ENCODE assay signal across 13 cellular contexts in genomic region chr1:228150021-228150457, GRCh38. TPM values are rescaled to one million over a fixed set of nuclear protein-coding genes. Genes with fewer than 3 reads are reported as not detected.
DNase-seq lines count a peak whose midpoint lies in the region; ATAC-seq, FAIRE-seq and TF ChIP-seq lines count a peak whose summit lies in the region.
"Had no signal": no experiment of that assay in that cellular context is flagged by ENCODE, and none has a peak within 500 bp of the region (broad histone marks: within the 10 kb centered on the region; RNA-seq: fewer than 3 reads in every experiment).

No MANE protein-coding gene starts in this region.

- H3K4me1 ChIP-seq in GM23248 (ENCODE audit: insufficient read depth) (peaks cover 23% of the 10 kb centered on the region), GM12878 (ENCODE audit: control insufficient read depth, insufficient read depth, low read length) (no peaks in the 10 kb centered on the region), kidney (ENCODE audit: control insufficient read depth in 1 of 2, insufficient read depth in 1 of 2, low read depth in 1 of 2, low read length in 2 of 2) (peaks cover 6 to 25% of the 10 kb centered on the region in 2 donors), gastrocnemius medialis (peaks cover 0 to 4% of the 10 kb centered on the region in 2 donors)
- H3K4me1 ChIP-seq: HAP-1 had no signal

- in situ Hi-C loops in GM23248 (cut with MboI) (no loop called here), GM12878 (cut with MboI) (no loop called here), gastrocnemius medialis (cut with MboI; ENCODE audit: low sequenced_read_pairs in 4 of 4) (no loop called here)

- TF ChIP-seq EP300 in GM12878 (IDR thresholded peaks at IDR 0.05; ENCODE audit: borderline replicate concordance in 1 of 2, control insufficient read depth in 1 of 2, low read depth in 2 of 2, low read length in 2 of 2) = no peak

- H2AFZ ChIP-seq in GM23248 (no peak overlapping the region), GM12878 (ENCODE audit: control insufficient read depth, low read depth, low read length) (no peak overlapping the region)

- H4K20me1 ChIP-seq in GM23248 (ENCODE audit: insufficient read depth) (0 out of 2 replicates have a peak, but pooled peaks cover 5% of the 10 kb centered on the region), GM12878 (ENCODE audit: control insufficient read depth, insufficient read depth) (peaks cover 3% of the 10 kb centered on the region; the same call in 1 of the 2 replicates)

- H3K9ac ChIP-seq in GM23248 (peak overlapping the region; percentile 38; the same call in 1 of the 2 replicates), GM12878 (ENCODE audit: control insufficient read depth, insufficient read depth, low read length) (no peak overlapping the region), kidney (ENCODE audit: low read length in 2 of 2) (peak overlapping the region in 1 of 2 donors; percentile 7)

- H3K36me3 ChIP-seq in GM23248 (ENCODE audit: low read depth) (no peaks in the 10 kb centered on the region), GM12878 (ENCODE audit: control insufficient read depth in 2 of 2, insufficient read depth in 2 of 2, low read length in 1 of 2) (peaks cover 0 to 15% of the 10 kb centered on the region in 2 experiments; a peak in 3 of 4 replicates), kidney (ENCODE audit: control insufficient read depth in 1 of 2, insufficient read depth in 2 of 2, low read length in 2 of 2) (peaks cover 0 to 13% of the 10 kb centered on the region in 2 donors), gastrocnemius medialis (peaks cover 0 to 30% of the 10 kb centered on the region in 2 donors)

- H3K27ac ChIP-seq in GM23248 (peak overlapping the region; percentile 46), GM12878 (ENCODE audit: control insufficient read depth, insufficient read depth) (no peak overlapping the region), kidney (ENCODE audit: low read depth in 2 of 2, low read length in 2 of 2) (peak overlapping the region; percentile 57 to 75), gastrocnemius medialis (peak overlapping the region; percentile 56 to 70 (median 65))

- no peak for TF ChIP-seq RAD21 in GM12878 (IDR thresholded peaks at IDR 0.05; ENCODE audit: insufficient read depth, low read depth, low read length)

- H3K79me2 ChIP-seq in GM23248 (ENCODE audit: insufficient read depth) = peaks cover 51% of the 10 kb centered on the region
- peaks cover 9% of the 10 kb centered on the region for H3K79me2 ChIP-seq in GM12878 (ENCODE audit: control insufficient read depth, insufficient read depth, low read length)

- H3K27me3 ChIP-seq in GM23248 (replicated peaks; ENCODE audit: insufficient read depth) (no peaks in the 10 kb centered on the region), GM12878 (replicated peaks in 1 of 2; ENCODE audit: control insufficient read depth in 2 of 2, insufficient read depth in 2 of 2, low read length in 1 of 2) (no peaks in the 10 kb centered on the region), gastrocnemius medialis (no peaks in the 10 kb centered on the region)

- DNase-seq in GM23248 (no peak), GM12878 (ENCODE audit: low read depth, low spot score) (no peak), kidney (peak; percentile 74), gastrocnemius medialis (peak in 1 of 2 donors; percentile 8), NCI-H2227 treated with DMSO at 0.1 percent for 48 hours (lab: John Stamatoyannopoulos, UW) (no peak), KG1 (lab: John Stamatoyannopoulos, UW) (no peak), kidney tubule cell (ENCODE audit: low spot score) (no peak)
- DNase-seq: activated T-cell treated with anti-CD3 and anti-CD28 coated beads, Interleukin-2, amount 50 U/mL, for 48 hours; kidney glomerular epithelial cell; stimulated activated CD4-positive, alpha-beta T cell treated with anti-CD3 and anti-CD28 coated beads, Interleukin-4, amount 100 ng/mL, for 1 hour had no signal

- no peak; the same call in 2 of the 3 replicates for ATAC-seq in GM12878
- ATAC-seq in gastrocnemius medialis = no peak
- no peak for ATAC-seq in GM18909 (IDR thresholded peaks at IDR 0.05; ENCODE audit: poor library complexity, unreplicated experiment)
- ATAC-seq: CD8-positive, alpha-beta T cell had no signal

- WGBS in GM23248 (ENCODE audit: low coverage in 1 of 2, low lambda C conversion rate in 2 of 2, missing lambda C conversion rate in 2 of 2), 2 experiments = 66 to 72% methylated on average over 8 to 9 of the region's 9 CpGs
- 97% methylated on average over 9 of the region's 9 CpGs for WGBS in GM12878 (ENCODE audit: insufficient coverage, insufficient replicate concordance, low lambda C conversion rate, missing lambda C conversion rate)

- FAIRE-seq in GM12878 (lab: Jason Lieb, UNC) (no peak), kidney (lab: Jason Lieb, UNC) (no peak)

- POLR2A ChIA-PET in GM12878 (lab: Charles Lee) = interaction anchor here (0.6 kb wide), 1 partner anchor 216 kb away, joined by 3 read pairs; no protein-coding TSS in a partner anchor

- BruUV-seq in GM12878 (replicated peaks; lab: Mats Ljungman, UMichigan) = no TSS peak

- SMC1A ChIA-PET in GM12878 (lab: Charles Lee; ENCODE audit: uncharacterized antibody, unreplicated experiment) = no interaction called here

- H3K4me3 ChIP-seq in GM23248 (no peak overlapping the region), GM12878 (no peak overlapping the region), kidney (ENCODE audit: low read length in 2 of 2) (no peak overlapping the region), gastrocnemius medialis (no peak overlapping the region)
- H3K4me3 ChIP-seq: HAP-1 had no signal

- H3K4me2 ChIP-seq in GM23248 (ENCODE audit: unreplicated experiment) (peak overlapping the region; percentile 14), GM12878 (ENCODE audit: control insufficient read depth, insufficient read depth) (no peak overlapping the region)

- RAD21 ChIA-PET in GM12878 (lab: Charles Lee; ENCODE audit: unreplicated experiment) = no interaction called here

- H3K9me2 ChIP-seq in GM23248 (ENCODE audit: insufficient read depth) = no peaks in the 10 kb centered on the region

- TF ChIP-seq CTCF in GM12878 (IDR thresholded peaks at IDR 0.05 in 2 of 3, conservative IDR thresholded peaks at IDR 0.05 in 1 of 3; ENCODE audit: control insufficient read depth in 2 of 3, extremely low read depth in 1 of 3, insufficient read depth in 1 of 3, low read depth in 3 of 3, low read length in 3 of 3) (no peak), kidney (IDR thresholded peaks at IDR 0.05; ENCODE audit: borderline replicate concordance, extremely low read depth, insufficient read depth) (no peak), gastrocnemius medialis (IDR thresholded peaks at IDR 0.05 in 4 of 5, conservative IDR thresholded peaks at IDR 0.05 in 1 of 5) (no peak)

- CTCF ChIA-PET in GM12878 (lab: Yijun Ruan, JAX) = no interaction called here

- H3K9me3 ChIP-seq in GM23248 (ENCODE audit: low read depth) = no peaks in the 10 kb centered on the region
- H3K9me3 ChIP-seq in GM12878 (replicated peaks; ENCODE audit: control insufficient read depth, insufficient read depth, low read length) = no peaks in the 10 kb centered on the region
- no peaks in the 10 kb centered on the region for H3K9me3 ChIP-seq in kidney (ENCODE audit: control insufficient read depth in 1 of 2, low read length in 2 of 2)
- H3K9me3 ChIP-seq in gastrocnemius medialis = no peaks in the 10 kb centered on the region
- H3K9me3 ChIP-seq: HAP-1 had no signal

- TF ChIP-seq POLR2A in GM12878 (IDR thresholded peaks at IDR 0.05; ENCODE audit: low read depth, low read length) (peak; percentile 36), gastrocnemius medialis (IDR thresholded peaks at IDR 0.05) (no peak)

- no peaks in the 10 kb centered on the region; the same call in 1 of the 2 replicates for H3F3A ChIP-seq in GM23248 (ENCODE audit: insufficient read depth)

- intact Hi-C loops in GM12878 (cut with micrococcal nuclease; ENCODE audit: unreplicated experiment) (no loop called here), kidney (cut with DNase I) (no loop called here), gastrocnemius medialis (cut with DNase I; ENCODE audit: low total_unique reads) (no loop called here)

RNA-seq across cellular contexts. Expression of gene GJC2, which starts 0.3 kb away (rescaled TPM):
- total RNA-seq in GM23248 (2014; rRNA removed; shearing (Covaris generic)) = 0.54 and 2.7 TPM in 2 replicates
- polyA plus RNA-seq in GM23248 (2016; fragmentation: Nextera tagmentation; extraction: Ambion mirVana) = 0.08 and 0.14 TPM in 2 replicates
- total RNA-seq in GM12878 (2013; cell fraction: nucleolus; rRNA removed) = 0.27 and 0.65 TPM in 2 replicates
- 0.06 and 0.11 TPM in 2 replicates for total RNA-seq in GM12878 (2014; rRNA removed)
- total RNA-seq in GM12878 (2014; rRNA removed; fragmentation: Illumina TruSeq; extraction: Trizol) = 0.09 TPM in 2 replicates
- 0.44 TPM in 1 of 2 replicates, not detected in the other for total RNA-seq in GM12878 (2021)
- polyA plus RNA-seq in GM12878 (2011; ENCODE audit: low read depth) = not detected
- 0.03 and 0.04 TPM in 2 replicates for polyA plus RNA-seq in GM12878 (2011; rRNA removed)
- polyA plus RNA-seq in GM12878 (2011; cell fraction: cytosol; rRNA removed) = 0.06 and 0.07 TPM in 2 replicates
- polyA plus RNA-seq in GM12878 (2011; cell fraction: nucleus; rRNA removed) = 0.24 and 0.51 TPM in 2 replicates
- polyA plus RNA-seq in GM12878 (2012) = 0.15 and 0.22 TPM in 2 replicates
- polyA plus RNA-seq in GM12878 (2014; fragmentation: Illumina TruSeq; extraction: Trizol) = 0.04 TPM in 1 of 2 replicates, not detected in the other
- not detected for polyA plus RNA-seq in GM12878 (2014; fragmentation: Nextera tagmentation; extraction: Ambion mirVana)
- polyA plus RNA-seq in GM12878 (2014; rRNA removed) = 0.26 and 0.32 TPM in 2 replicates
- not detected for polyA plus RNA-seq in GM12878 (2016; fragmentation: Nextera tagmentation; extraction: Ambion mirVana)
- 0.21 TPM in 1 of 2 replicates, not detected in the other for polyA minus RNA-seq in GM12878 (2011; rRNA and poly(A)+ RNA removed)
- polyA minus RNA-seq in GM12878 (2011; cell fraction: cytosol; rRNA and poly(A)+ RNA removed) = not detected in 2 replicates
- polyA minus RNA-seq in GM12878 (2011; cell fraction: nucleus; rRNA and poly(A)+ RNA removed) = 0.24 and 0.96 TPM in 2 replicates
- total RNA-seq in kidney = 6.0 TPM
- 0.73 TPM for polyA plus RNA-seq in kidney (ENCODE audit: insufficient read depth, low read depth, low replicate concordance)
- under 1 TPM in 2 of 4 donors, not detected in 2; 0.26 to 0.64 TPM for total RNA-seq in gastrocnemius medialis

RNA-seq across cellular contexts. Expression of gene GUK1, which starts 10.0 kb away (rescaled TPM):
- 324 and 340 TPM in 2 replicates for total RNA-seq in GM23248 (2014; rRNA removed; shearing (Covaris generic))
- polyA plus RNA-seq in GM23248 (2016; fragmentation: Nextera tagmentation; extraction: Ambion mirVana) = 554 and 574 TPM in 2 replicates
- 142 and 146 TPM in 2 replicates for total RNA-seq in GM12878 (2013; cell fraction: nucleolus; rRNA removed)
- 214 and 235 TPM in 2 replicates for total RNA-seq in GM12878 (2014; rRNA removed)
- total RNA-seq in GM12878 (2014; rRNA removed; fragmentation: Illumina TruSeq; extraction: Trizol) = 82.0 and 98.3 TPM in 2 replicates
- 183 and 195 TPM in 2 replicates for total RNA-seq in GM12878 (2021)
- polyA plus RNA-seq in GM12878 (2011; ENCODE audit: low read depth) = 101 TPM
- polyA plus RNA-seq in GM12878 (2011; rRNA removed) = 107 and 224 TPM in 2 replicates
- polyA plus RNA-seq in GM12878 (2011; cell fraction: cytosol; rRNA removed) = 381 and 606 TPM in 2 replicates
- polyA plus RNA-seq in GM12878 (2011; cell fraction: nucleus; rRNA removed) = 634 and 756 TPM in 2 replicates
- polyA plus RNA-seq in GM12878 (2012) = 190 and 243 TPM in 2 replicates
- 4.2 and 28.9 TPM in 2 replicates for polyA plus RNA-seq in GM12878 (2014; fragmentation: Illumina TruSeq; extraction: Trizol)
- 10 to 100 TPM in 1 of 2 experiments, 1 to 10 TPM in 1; 6.3 to 39.2 TPM for polyA plus RNA-seq in GM12878 (2014; fragmentation: Nextera tagmentation; extraction: Ambion mirVana)
- polyA plus RNA-seq in GM12878 (2014; rRNA removed) = 227 and 264 TPM in 2 replicates
- 100 to 1,000 TPM; 349 to 357 TPM for polyA plus RNA-seq in GM12878 (2016; fragmentation: Nextera tagmentation; extraction: Ambion mirVana)
- 103 and 217 TPM in 2 replicates for polyA minus RNA-seq in GM12878 (2011; rRNA and poly(A)+ RNA removed)
- 59.5 and 69.8 TPM in 2 replicates for polyA minus RNA-seq in GM12878 (2011; cell fraction: cytosol; rRNA and poly(A)+ RNA removed)
- polyA minus RNA-seq in GM12878 (2011; cell fraction: nucleus; rRNA and poly(A)+ RNA removed) = 116 and 141 TPM in 2 replicates
- 221 TPM for total RNA-seq in kidney
- polyA plus RNA-seq in kidney (ENCODE audit: insufficient read depth, low read depth, low replicate concordance) = 410 TPM
- total RNA-seq in gastrocnemius medialis = 100 to 1,000 TPM; 161 to 230 (median 183) TPM

RNA-seq across cellular contexts. Expression of gene IBA57, which starts 15.6 kb away (rescaled TPM):
- 2.9 and 6.2 TPM in 2 replicates for total RNA-seq in GM23248 (2014; rRNA removed; shearing (Covaris generic))
- 2.0 and 3.3 TPM in 2 replicates for polyA plus RNA-seq in GM23248 (2016; fragmentation: Nextera tagmentation; extraction: Ambion mirVana)
- 3.6 and 5.1 TPM in 2 replicates for total RNA-seq in GM12878 (2013; cell fraction: nucleolus; rRNA removed)
- 6.0 and 6.9 TPM in 2 replicates for total RNA-seq in GM12878 (2014; rRNA removed)
- 1.3 and 1.5 TPM in 2 replicates for total RNA-seq in GM12878 (2014; rRNA removed; fragmentation: Illumina TruSeq; extraction: Trizol)
- total RNA-seq in GM12878 (2021) = 6.9 and 8.5 TPM in 2 replicates
- polyA plus RNA-seq in GM12878 (2011; ENCODE audit: low read depth) = 2.1 TPM
- polyA plus RNA-seq in GM12878 (2011; rRNA removed) = 1.4 and 2.9 TPM in 2 replicates
- polyA plus RNA-seq in GM12878 (2011; cell fraction: cytosol; rRNA removed) = 3.5 and 8.3 TPM in 2 replicates
- 5.4 and 7.1 TPM in 2 replicates for polyA plus RNA-seq in GM12878 (2011; cell fraction: nucleus; rRNA removed)
- polyA plus RNA-seq in GM12878 (2012) = 2.0 and 3.3 TPM in 2 replicates
- polyA plus RNA-seq in GM12878 (2014; fragmentation: Illumina TruSeq; extraction: Trizol) = 1.2 and 1.3 TPM in 2 replicates
- under 1 TPM; 0.51 to 0.60 TPM for polyA plus RNA-seq in GM12878 (2014; fragmentation: Nextera tagmentation; extraction: Ambion mirVana)
- 4.6 and 6.7 TPM in 2 replicates for polyA plus RNA-seq in GM12878 (2014; rRNA removed)
- 1 to 10 TPM; 6.0 to 8.6 TPM for polyA plus RNA-seq in GM12878 (2016; fragmentation: Nextera tagmentation; extraction: Ambion mirVana)
- polyA minus RNA-seq in GM12878 (2011; rRNA and poly(A)+ RNA removed) = 2.0 and 5.2 TPM in 2 replicates
- polyA minus RNA-seq in GM12878 (2011; cell fraction: cytosol; rRNA and poly(A)+ RNA removed) = 0.83 and 2.3 TPM in 2 replicates
- polyA minus RNA-seq in GM12878 (2011; cell fraction: nucleus; rRNA and poly(A)+ RNA removed) = 1.8 and 3.3 TPM in 2 replicates
- 13.0 TPM for total RNA-seq in kidney
- 4.7 TPM for polyA plus RNA-seq in kidney (ENCODE audit: insufficient read depth, low read depth, low replicate concordance)
- total RNA-seq in gastrocnemius medialis = 10 to 100 TPM in 3 of 4 donors, 1 to 10 TPM in 1; 4.9 to 15.7 (median 12.3) TPM

RNA-seq across cellular contexts. Expression of gene MRPL55, which starts 40.9 kb away (rescaled TPM):
- 57.5 and 84.4 TPM in 2 replicates for total RNA-seq in GM23248 (2014; rRNA removed; shearing (Covaris generic))
- polyA plus RNA-seq in GM23248 (2016; fragmentation: Nextera tagmentation; extraction: Ambion mirVana) = 94.4 and 95.1 TPM in 2 replicates
- total RNA-seq in GM12878 (2013; cell fraction: nucleolus; rRNA removed) = 43.8 and 45.7 TPM in 2 replicates
- total RNA-seq in GM12878 (2014; rRNA removed) = 81.9 and 93.4 TPM in 2 replicates
- 25.5 and 35.1 TPM in 2 replicates for total RNA-seq in GM12878 (2014; rRNA removed; fragmentation: Illumina TruSeq; extraction: Trizol)
- total RNA-seq in GM12878 (2021) = 47.6 and 54.9 TPM in 2 replicates
- 30.7 TPM for polyA plus RNA-seq in GM12878 (2011; ENCODE audit: low read depth)
- 17.0 and 39.3 TPM in 2 replicates for polyA plus RNA-seq in GM12878 (2011; rRNA removed)
- polyA plus RNA-seq in GM12878 (2011; cell fraction: cytosol; rRNA removed) = 66.7 and 115 TPM in 2 replicates
- 172 and 194 TPM in 2 replicates for polyA plus RNA-seq in GM12878 (2011; cell fraction: nucleus; rRNA removed)
- polyA plus RNA-seq in GM12878 (2012) = 45.5 and 64.1 TPM in 2 replicates
- 8.8 and 42.1 TPM in 2 replicates for polyA plus RNA-seq in GM12878 (2014; fragmentation: Illumina TruSeq; extraction: Trizol)
- polyA plus RNA-seq in GM12878 (2014; fragmentation: Nextera tagmentation; extraction: Ambion mirVana) = 10 to 100 TPM; 15.1 to 56.7 TPM
- 91.0 and 96.3 TPM in 2 replicates for polyA plus RNA-seq in GM12878 (2014; rRNA removed)
- 100 to 1,000 TPM; 129 to 143 TPM for polyA plus RNA-seq in GM12878 (2016; fragmentation: Nextera tagmentation; extraction: Ambion mirVana)
- 24.7 and 44.2 TPM in 2 replicates for polyA minus RNA-seq in GM12878 (2011; rRNA and poly(A)+ RNA removed)
- polyA minus RNA-seq in GM12878 (2011; cell fraction: cytosol; rRNA and poly(A)+ RNA removed) = 16.6 and 20.5 TPM in 2 replicates
- polyA minus RNA-seq in GM12878 (2011; cell fraction: nucleus; rRNA and poly(A)+ RNA removed) = 31.3 and 40.2 TPM in 2 replicates
- 37.8 TPM for total RNA-seq in kidney
- polyA plus RNA-seq in kidney (ENCODE audit: insufficient read depth, low read depth, low replicate concordance) = 141 TPM
- 100 to 1,000 TPM in 1 of 4 donors, 10 to 100 TPM in 3; 64.7 to 123 (median 74.2) TPM for total RNA-seq in gastrocnemius medialis

RNA-seq across cellular contexts. Expression of gene C1orf35, which starts 46.9 kb away (rescaled TPM):
- total RNA-seq in GM23248 (2014; rRNA removed; shearing (Covaris generic)) = 11.6 and 15.6 TPM in 2 replicates
- polyA plus RNA-seq in GM23248 (2016; fragmentation: Nextera tagmentation; extraction: Ambion mirVana) = 19.9 and 23.4 TPM in 2 replicates
- total RNA-seq in GM12878 (2013; cell fraction: nucleolus; rRNA removed) = 5.5 and 6.0 TPM in 2 replicates
- total RNA-seq in GM12878 (2014; rRNA removed) = 14.0 and 14.6 TPM in 2 replicates
- 5.9 and 6.7 TPM in 2 replicates for total RNA-seq in GM12878 (2014; rRNA removed; fragmentation: Illumina TruSeq; extraction: Trizol)
- total RNA-seq in GM12878 (2021) = 20.8 and 21.5 TPM in 2 replicates
- polyA plus RNA-seq in GM12878 (2011; ENCODE audit: low read depth) = 5.1 TPM
- polyA plus RNA-seq in GM12878 (2011; rRNA removed) = 3.1 and 6.6 TPM in 2 replicates
- polyA plus RNA-seq in GM12878 (2011; cell fraction: cytosol; rRNA removed) = 10.1 and 14.3 TPM in 2 replicates
- 23.8 and 28.1 TPM in 2 replicates for polyA plus RNA-seq in GM12878 (2011; cell fraction: nucleus; rRNA removed)
- polyA plus RNA-seq in GM12878 (2012) = 13.2 and 16.0 TPM in 2 replicates
- 1.6 and 5.5 TPM in 2 replicates for polyA plus RNA-seq in GM12878 (2014; fragmentation: Illumina TruSeq; extraction: Trizol)
- 1 to 10 TPM; 2.5 to 4.8 TPM for polyA plus RNA-seq in GM12878 (2014; fragmentation: Nextera tagmentation; extraction: Ambion mirVana)
- polyA plus RNA-seq in GM12878 (2014; rRNA removed) = 18.8 and 19.5 TPM in 2 replicates
- polyA plus RNA-seq in GM12878 (2016; fragmentation: Nextera tagmentation; extraction: Ambion mirVana) = 10 to 100 TPM; 26.7 to 27.0 TPM
- polyA minus RNA-seq in GM12878 (2011; rRNA and poly(A)+ RNA removed) = 1.2 and 2.7 TPM in 2 replicates
- 1.8 and 2.7 TPM in 2 replicates for polyA minus RNA-seq in GM12878 (2011; cell fraction: cytosol; rRNA and poly(A)+ RNA removed)
- 3.5 and 4.8 TPM in 2 replicates for polyA minus RNA-seq in GM12878 (2011; cell fraction: nucleus; rRNA and poly(A)+ RNA removed)
- 17.4 TPM for total RNA-seq in kidney
- polyA plus RNA-seq in kidney (ENCODE audit: insufficient read depth, low read depth, low replicate concordance) = 17.6 TPM
- total RNA-seq in gastrocnemius medialis = 10 to 100 TPM in 1 of 4 donors, 1 to 10 TPM in 3; 5.9 to 11.0 (median 7.8) TPM
